1 cellular context compared by ENCODE assay signal in genomic region chr3:193915613-193916012, GRCh38.
A peak's percentile ranks its signal among the peaks of the same experiment; 100 is the strongest.
TF ChIP-seq lines count a peak whose summit lies in the region.

No MANE protein-coding gene starts in this region.

TF ChIP-seq in K562, 482 proteins besides CTCF, POLR2A, EP300 and RAD21 (continued from another document):
- TF ChIP-seq E2F5 (CRISPR knock-in tag; IDR thresholded peaks at IDR 0.05) (no peak), ATF6 (CRISPR knock-in tag; IDR thresholded peaks at IDR 0.05) (no peak), HDAC8 (tag; IDR thresholded peaks at IDR 0.05) (peak; percentile 65; the same call in 1 of the 2 replicates), ZNF280A (IDR thresholded peaks at IDR 0.05; ENCODE audit: low read depth, partially characterized antibody) (no peak), ZNF778 (CRISPR knock-in tag; IDR thresholded peaks at IDR 0.05) (no peak), ZNF146 (CRISPR knock-in tag; IDR thresholded peaks at IDR 0.05; ENCODE audit: unreplicated experiment) (no peak), ZNF589 (CRISPR knock-in tag; IDR thresholded peaks at IDR 0.05; ENCODE audit: low read depth) (peak; percentile 94), NKRF (IDR thresholded peaks at IDR 0.05; ENCODE audit: borderline replicate concordance) (no peak), CREB3L1 (IDR thresholded peaks at IDR 0.05; ENCODE audit: borderline replicate concordance, low read depth) (no peak), MYC (IDR thresholded peaks at IDR 0.05; ENCODE audit: low read depth, low read length) (no peak), MYC (CRISPR knock-in tag; IDR thresholded peaks at IDR 0.05; ENCODE audit: borderline replicate concordance, low read depth) (no peak), ZNF436 (CRISPR knock-in tag; IDR thresholded peaks at IDR 0.05) (no peak), SFPQ (IDR thresholded peaks at IDR 0.05; ENCODE audit: low read depth, low read length) (no peak), PYGO2 (tag; IDR thresholded peaks at IDR 0.05) (no peak), MEIS2 (IDR thresholded peaks at IDR 0.05; ENCODE audit: partially characterized antibody) (peak; percentile 52), GTF2F1 (IDR thresholded peaks at IDR 0.05; ENCODE audit: low read depth, low read length) (no peak), ZNF76 (CRISPR knock-in tag; IDR thresholded peaks at IDR 0.05; ENCODE audit: borderline replicate concordance) (no peak), RFX5 (IDR thresholded peaks at IDR 0.05; ENCODE audit: low read depth, low read length) (no peak), IFI16 (CRISPR knock-in tag; IDR thresholded peaks at IDR 0.05) (no peak), BCOR (IDR thresholded peaks at IDR 0.05) (no peak), MCM7 (IDR thresholded peaks at IDR 0.05) (no peak), NELFE (IDR thresholded peaks at IDR 0.05; ENCODE audit: insufficient read depth, insufficient read length) (no peak), FOSL1 (tag; conservative IDR thresholded peaks at IDR 0.05) (no peak), PRMT5 (CRISPR knock-in tag; IDR thresholded peaks at IDR 0.05) (no peak), ESRRA (IDR thresholded peaks at IDR 0.05; ENCODE audit: borderline replicate concordance, low read depth) (peak; percentile 78), L3MBTL2 (IDR thresholded peaks at IDR 0.05) (peak; percentile 64), DMBX1 (CRISPR knock-in tag; IDR thresholded peaks at IDR 0.05; ENCODE audit: borderline replicate concordance) (peak; percentile 79; the same call in 1 of the 2 replicates), ELF1 (tag; IDR thresholded peaks at IDR 0.05) (no peak), MBD2 (IDR thresholded peaks at IDR 0.05; ENCODE audit: borderline replicate concordance, low read depth) (no peak), SMAD4 (CRISPR knock-in tag; conservative IDR thresholded peaks at IDR 0.05) (peak; percentile 67), PHF21A (IDR thresholded peaks at IDR 0.05; ENCODE audit: borderline replicate concordance, low read depth) (no peak), ZNF134 (CRISPR knock-in tag; conservative IDR thresholded peaks at IDR 0.05) (0 out of 2 replicates have a peak, but pooled peaks have one; percentile 14), HDAC3 (IDR thresholded peaks at IDR 0.05; ENCODE audit: borderline replicate concordance, partially characterized antibody) (no peak), ATF4 (CRISPR knock-in tag; IDR thresholded peaks at IDR 0.05) (peak; percentile 85), DIDO1 (tag; IDR thresholded peaks at IDR 0.05; ENCODE audit: low read depth) (no peak), ZNF408 (CRISPR knock-in tag; IDR thresholded peaks at IDR 0.05; ENCODE audit: low read depth) (no peak), ZNF274 (IDR thresholded peaks at IDR 0.05; ENCODE audit: borderline replicate concordance, low read depth, low read length) (no peak), BCL6 (CRISPR knock-in tag; IDR thresholded peaks at IDR 0.05) (no peak), FOXP4 (CRISPR knock-in tag; IDR thresholded peaks at IDR 0.05; ENCODE audit: borderline replicate concordance) (no peak), YBX1 (IDR thresholded peaks at IDR 0.05) (no peak), HNRNPUL1 (IDR thresholded peaks at IDR 0.05; ENCODE audit: low read length) (no peak), ZNF140 (CRISPR knock-in tag; IDR thresholded peaks at IDR 0.05) (no peak), USF1 (CRISPR knock-in tag; IDR thresholded peaks at IDR 0.05) (peak; percentile 45), FOXJ2 (tag; IDR thresholded peaks at IDR 0.05) (peak; percentile 51; the same call in 1 of the 2 replicates), ZNF175 (CRISPR knock-in tag; IDR thresholded peaks at IDR 0.05; ENCODE audit: low read depth) (peak; percentile 91), ARID2 (IDR thresholded peaks at IDR 0.05) (no peak), ATF3 (IDR thresholded peaks at IDR 0.05) (peak; percentile 57; the same call in 1 of the 2 replicates), ATF3 (CRISPR knock-in tag; conservative IDR thresholded peaks at IDR 0.05) (no peak), ZNF766 (CRISPR knock-in tag; conservative IDR thresholded peaks at IDR 0.05) (0 out of 2 replicates have a peak, but pooled peaks have one; percentile 35), PPARD (CRISPR knock-in tag; IDR thresholded peaks at IDR 0.05) (no peak), ZNF707 (CRISPR knock-in tag; conservative IDR thresholded peaks at IDR 0.05) (no peak), NR2C1 (IDR thresholded peaks at IDR 0.05) (no peak), NR2C1 (tag; IDR thresholded peaks at IDR 0.05) (peak; percentile 36; the same call in 1 of the 2 replicates), ZNF830 (CRISPR knock-in tag; IDR thresholded peaks at IDR 0.05) (no peak), HBP1 (CRISPR knock-in tag; IDR thresholded peaks at IDR 0.05) (no peak)
